ENCODE assay signal across 1 cellular context in genomic region chr16:8958344-8958808, GRCh38.
TF ChIP-seq lines count a peak whose summit lies in the region.

No MANE protein-coding gene starts in this region.

TF ChIP-seq in HepG2, 621 proteins besides CTCF, POLR2A, EP300 and RAD21 (continued from another document and continues in another):
- no peak for TF ChIP-seq ZHX2 (IDR thresholded peaks at IDR 0.05; ENCODE audit: low read depth)
- no peak for TF ChIP-seq ZHX2 (CRISPR knock-in tag; IDR thresholded peaks at IDR 0.05; ENCODE audit: borderline replicate concordance)
- 0 out of 2 replicates have a peak, but pooled peaks have one; percentile 12 for TF ChIP-seq KDM5B (CRISPR knock-in tag; IDR thresholded peaks at IDR 0.05; ENCODE audit: borderline replicate concordance)
- no peak for TF ChIP-seq HMGA1 (CRISPR knock-in tag; conservative IDR thresholded peaks at IDR 0.05)
- TF ChIP-seq MTA3 (CRISPR knock-in tag; IDR thresholded peaks at IDR 0.05) = no peak
- TF ChIP-seq ZNF12 (CRISPR knock-in tag; IDR thresholded peaks at IDR 0.05) = no peak
- TF ChIP-seq, protein P1, sequence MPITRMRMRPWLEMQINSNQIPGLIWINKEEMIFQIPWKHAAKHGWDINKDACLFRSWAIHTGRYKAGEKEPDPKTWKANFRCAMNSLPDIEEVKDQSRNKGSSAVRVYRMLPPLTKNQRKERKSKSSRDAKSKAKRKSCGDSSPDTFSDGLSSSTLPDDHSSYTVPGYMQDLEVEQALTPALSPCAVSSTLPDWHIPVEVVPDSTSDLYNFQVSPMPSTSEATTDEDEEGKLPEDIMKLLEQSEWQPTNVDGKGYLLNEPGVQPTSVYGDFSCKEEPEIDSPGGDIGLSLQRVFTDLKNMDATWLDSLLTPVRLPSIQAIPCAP (CRISPR knock-in tag; IDR thresholded peaks at IDR 0.05; ENCODE audit: low read depth) = no peak
- TF ChIP-seq FOXO1 (CRISPR knock-in tag; IDR thresholded peaks at IDR 0.05) = no peak
- TF ChIP-seq NFAT5 (CRISPR knock-in tag; IDR thresholded peaks at IDR 0.05) = 0 out of 2 replicates have a peak, but pooled peaks have one; percentile 26
- no peak for TF ChIP-seq AKAP8 (CRISPR knock-in tag; IDR thresholded peaks at IDR 0.05)
- peak; percentile 59; the same call in 1 of the 2 replicates for TF ChIP-seq ZFP91 (CRISPR knock-in tag; IDR thresholded peaks at IDR 0.05; ENCODE audit: borderline replicate concordance)
- TF ChIP-seq, protein P2, sequence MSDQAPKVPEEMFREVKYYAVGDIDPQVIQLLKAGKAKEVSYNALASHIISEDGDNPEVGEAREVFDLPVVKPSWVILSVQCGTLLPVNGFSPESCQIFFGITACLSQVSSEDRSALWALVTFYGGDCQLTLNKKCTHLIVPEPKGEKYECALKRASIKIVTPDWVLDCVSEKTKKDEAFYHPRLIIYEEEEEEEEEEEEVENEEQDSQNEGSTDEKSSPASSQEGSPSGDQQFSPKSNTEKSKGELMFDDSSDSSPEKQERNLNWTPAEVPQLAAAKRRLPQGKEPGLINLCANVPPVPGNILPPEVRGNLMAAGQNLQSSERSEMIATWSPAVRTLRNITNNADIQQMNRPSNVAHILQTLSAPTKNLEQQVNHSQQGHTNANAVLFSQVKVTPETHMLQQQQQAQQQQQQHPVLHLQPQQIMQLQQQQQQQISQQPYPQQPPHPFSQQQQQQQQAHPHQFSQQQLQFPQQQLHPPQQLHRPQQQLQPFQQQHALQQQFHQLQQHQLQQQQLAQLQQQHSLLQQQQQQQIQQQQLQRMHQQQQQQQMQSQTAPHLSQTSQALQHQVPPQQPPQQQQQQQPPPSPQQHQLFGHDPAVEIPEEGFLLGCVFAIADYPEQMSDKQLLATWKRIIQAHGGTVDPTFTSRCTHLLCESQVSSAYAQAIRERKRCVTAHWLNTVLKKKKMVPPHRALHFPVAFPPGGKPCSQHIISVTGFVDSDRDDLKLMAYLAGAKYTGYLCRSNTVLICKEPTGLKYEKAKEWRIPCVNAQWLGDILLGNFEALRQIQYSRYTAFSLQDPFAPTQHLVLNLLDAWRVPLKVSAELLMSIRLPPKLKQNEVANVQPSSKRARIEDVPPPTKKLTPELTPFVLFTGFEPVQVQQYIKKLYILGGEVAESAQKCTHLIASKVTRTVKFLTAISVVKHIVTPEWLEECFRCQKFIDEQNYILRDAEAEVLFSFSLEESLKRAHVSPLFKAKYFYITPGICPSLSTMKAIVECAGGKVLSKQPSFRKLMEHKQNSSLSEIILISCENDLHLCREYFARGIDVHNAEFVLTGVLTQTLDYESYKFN (CRISPR knock-in tag; conservative IDR thresholded peaks at IDR 0.05) = no peak
- TF ChIP-seq TIGD3 (CRISPR knock-in tag; IDR thresholded peaks at IDR 0.05; ENCODE audit: borderline replicate concordance) = no peak
- TF ChIP-seq, protein P3, sequence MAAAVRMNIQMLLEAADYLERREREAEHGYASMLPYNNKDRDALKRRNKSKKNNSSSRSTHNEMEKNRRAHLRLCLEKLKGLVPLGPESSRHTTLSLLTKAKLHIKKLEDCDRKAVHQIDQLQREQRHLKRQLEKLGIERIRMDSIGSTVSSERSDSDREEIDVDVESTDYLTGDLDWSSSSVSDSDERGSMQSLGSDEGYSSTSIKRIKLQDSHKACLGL (CRISPR knock-in tag; IDR thresholded peaks at IDR 0.05) = no peak
- no peak for TF ChIP-seq PLRG1 (conservative IDR thresholded peaks at IDR 0.05)
- TF ChIP-seq ZNF143 (CRISPR knock-in tag; IDR thresholded peaks at IDR 0.05) = no peak
- peak; percentile 24; the same call in 1 of the 2 replicates for TF ChIP-seq CEBPG (CRISPR knock-in tag; IDR thresholded peaks at IDR 0.05)
- TF ChIP-seq ZNF615 (CRISPR knock-in tag; IDR thresholded peaks at IDR 0.05; ENCODE audit: borderline replicate concordance) = no peak
- TF ChIP-seq YEATS2 (CRISPR knock-in tag; IDR thresholded peaks at IDR 0.05; ENCODE audit: borderline replicate concordance) = no peak
- no peak for TF ChIP-seq ZNF724P (CRISPR knock-in tag; IDR thresholded peaks at IDR 0.05; ENCODE audit: borderline replicate concordance)
- no peak for TF ChIP-seq TAF15 (IDR thresholded peaks at IDR 0.05; ENCODE audit: low read depth, low read length, poor library complexity, severe bottlenecking)
- TF ChIP-seq PCBP2 (optimal IDR thresholded peaks at IDR 0.05; ENCODE audit: low read depth, low read length, poor library complexity, severe bottlenecking) = no peak
- no peak for TF ChIP-seq ZC3H4 (CRISPR knock-in tag; IDR thresholded peaks at IDR 0.05; ENCODE audit: borderline replicate concordance)
- no peak for TF ChIP-seq ZNF530 (CRISPR knock-in tag; IDR thresholded peaks at IDR 0.05; ENCODE audit: low read depth)
- 0 out of 2 replicates have a peak, but pooled peaks have one; percentile 50 for TF ChIP-seq ZSCAN29 (CRISPR knock-in tag; conservative IDR thresholded peaks at IDR 0.05)
- TF ChIP-seq, protein P4, sequence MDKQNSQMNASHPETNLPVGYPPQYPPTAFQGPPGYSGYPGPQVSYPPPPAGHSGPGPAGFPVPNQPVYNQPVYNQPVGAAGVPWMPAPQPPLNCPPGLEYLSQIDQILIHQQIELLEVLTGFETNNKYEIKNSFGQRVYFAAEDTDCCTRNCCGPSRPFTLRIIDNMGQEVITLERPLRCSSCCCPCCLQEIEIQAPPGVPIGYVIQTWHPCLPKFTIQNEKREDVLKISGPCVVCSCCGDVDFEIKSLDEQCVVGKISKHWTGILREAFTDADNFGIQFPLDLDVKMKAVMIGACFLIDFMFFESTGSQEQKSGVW (CRISPR knock-in tag; IDR thresholded peaks at IDR 0.05; ENCODE audit: borderline replicate concordance) = no peak
- TF ChIP-seq ZNF605 (CRISPR knock-in tag; IDR thresholded peaks at IDR 0.05) = no peak
- TF ChIP-seq MED1 (CRISPR knock-in tag; IDR thresholded peaks at IDR 0.05) = 0 out of 2 replicates have a peak, but pooled peaks have one; percentile 26
- no peak for TF ChIP-seq MTF2 (CRISPR knock-in tag; IDR thresholded peaks at IDR 0.05; ENCODE audit: borderline replicate concordance)
- no peak for TF ChIP-seq NRL (CRISPR knock-in tag; IDR thresholded peaks at IDR 0.05; ENCODE audit: borderline replicate concordance)
- TF ChIP-seq IRF2 (CRISPR knock-in tag; IDR thresholded peaks at IDR 0.05) = no peak
- 0 out of 2 replicates have a peak, but pooled peaks have one; percentile 56 for TF ChIP-seq ZNF383 (CRISPR knock-in tag; IDR thresholded peaks at IDR 0.05; ENCODE audit: borderline replicate concordance)
- no peak for TF ChIP-seq ZC3H13 (CRISPR knock-in tag; IDR thresholded peaks at IDR 0.05)
- TF ChIP-seq DPF2 (CRISPR knock-in tag; IDR thresholded peaks at IDR 0.05; ENCODE audit: borderline replicate concordance, low read depth) = no peak
- TF ChIP-seq ZNF484 (CRISPR knock-in tag; IDR thresholded peaks at IDR 0.05; ENCODE audit: borderline replicate concordance, low read depth) = no peak
- no peak for TF ChIP-seq THAP11 (CRISPR knock-in tag; IDR thresholded peaks at IDR 0.05)
- no peak for TF ChIP-seq NPAS2 (CRISPR knock-in tag; IDR thresholded peaks at IDR 0.05; ENCODE audit: borderline replicate concordance)
- TF ChIP-seq, protein P5, sequence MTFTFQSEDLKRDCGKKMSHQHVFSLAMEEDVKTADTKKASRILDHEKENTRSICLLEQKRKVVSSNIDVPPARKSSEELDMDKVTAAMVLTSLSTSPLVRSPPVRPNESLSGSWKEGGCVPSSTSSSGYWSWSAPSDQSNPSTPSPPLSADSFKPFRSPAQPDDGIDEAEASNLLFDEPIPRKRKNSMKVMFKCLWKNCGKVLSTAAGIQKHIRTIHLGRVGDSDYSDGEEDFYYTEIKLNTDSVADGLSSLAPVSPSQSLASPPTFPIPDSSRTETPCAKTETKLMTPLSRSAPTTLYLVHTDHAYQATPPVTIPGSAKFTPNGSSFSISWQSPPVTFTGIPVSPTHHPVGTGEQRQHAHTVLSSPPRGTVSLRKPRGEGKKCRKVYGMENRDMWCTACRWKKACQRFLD (CRISPR knock-in tag; IDR thresholded peaks at IDR 0.05; ENCODE audit: borderline replicate concordance) = 0 out of 2 replicates have a peak, but pooled peaks have one; percentile 46
- TF ChIP-seq TARDBP (CRISPR knock-in tag; IDR thresholded peaks at IDR 0.05) = no peak
- no peak for TF ChIP-seq EHMT2 (IDR thresholded peaks at IDR 0.05; ENCODE audit: borderline replicate concordance, low read depth, low read length)
- TF ChIP-seq PPARG (CRISPR knock-in tag; conservative IDR thresholded peaks at IDR 0.05) = no peak
